In the genomic region with DNA sequence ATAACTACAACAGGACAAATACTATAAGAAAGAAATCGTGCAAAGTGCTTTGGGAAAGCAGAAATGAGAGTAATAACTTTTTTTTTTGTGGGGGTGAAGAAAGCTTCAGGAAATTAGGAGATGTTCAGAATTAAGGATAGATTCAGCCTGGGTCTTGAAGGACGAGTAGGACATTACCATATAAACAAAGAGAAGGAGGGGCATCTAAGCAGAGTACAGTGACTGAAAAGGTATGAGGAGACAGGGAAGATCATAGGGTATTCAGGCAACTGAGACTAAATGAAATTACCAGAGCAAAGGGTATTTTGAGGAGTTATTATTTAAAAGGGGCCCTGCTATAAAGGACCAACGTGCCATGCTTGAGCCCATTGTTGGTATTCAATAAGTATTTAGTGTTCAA, we compare ENCODE assay signal across 18 cellular contexts. TPM values are rescaled to one million over a fixed set of nuclear protein-coding genes. Genes with fewer than 3 reads are reported as not detected.
DNase-seq lines count a peak whose midpoint lies in the region; ATAC-seq and TF ChIP-seq lines count a peak whose summit lies in the region.
"Had no signal": no experiment of that assay in that cellular context is flagged by ENCODE, and none has a peak within 500 bp of the region (broad histone marks: within the 10 kb centered on the region; RNA-seq: fewer than 3 reads in every experiment).

No MANE protein-coding gene starts in this region.

- no peaks in the 10 kb centered on the region for H3K9me2 ChIP-seq in Karpas-422 (replicated peaks; ENCODE audit: insufficient read depth, low read length)

- H3K4me3 Mint-ChIP-seq in activated naive CD4-positive, alpha-beta T cell treated with anti-CD3 and anti-CD28 coated beads, Interleukin-2, amount 50 U/mL, for 24 hours, result no peak overlapping the region
- H3K4me3 Mint-ChIP-seq in memory B cell, result no peak overlapping the region
- H3K4me3 Mint-ChIP-seq: CD4-positive, CD25-positive, alpha-beta regulatory T cell; CD8-positive, alpha-beta memory T cell had no signal

- no peaks in the 10 kb centered on the region for H3K27me3 Mint-ChIP-seq in activated naive CD4-positive, alpha-beta T cell treated with anti-CD3 and anti-CD28 coated beads, Interleukin-2, amount 50 U/mL, for 24 hours
- H3K27me3 Mint-ChIP-seq in memory B cell, result no peaks in the 10 kb centered on the region

- peak overlapping the region; percentile 44; the same call in 1 of the 2 replicates for H2AFZ ChIP-seq in Karpas-422 (ENCODE audit: low read length)

- no peaks in the 10 kb centered on the region for H3K36me3 Mint-ChIP-seq in activated naive CD4-positive, alpha-beta T cell treated with anti-CD3 and anti-CD28 coated beads, Interleukin-2, amount 50 U/mL, for 24 hours
- H3K36me3 Mint-ChIP-seq in memory B cell, result no peaks in the 10 kb centered on the region
- H3K36me3 Mint-ChIP-seq: CD4-positive, CD25-positive, alpha-beta regulatory T cell; CD8-positive, alpha-beta memory T cell had no signal

- WGBS in gastroesophageal sphincter (ENCODE audit: low coverage in 1 of 2), 2 donors, result 56 to 66% methylated on average over 3 of the region's 3 CpGs

- peaks cover 24% of the 10 kb centered on the region for H3K79me2 ChIP-seq in Karpas-422 (ENCODE audit: low read length)

- H3K4me3 ChIP-seq in Karpas-422 (ENCODE audit: low read length) (no peak overlapping the region), gastroesophageal sphincter (no peak overlapping the region)
- H3K4me3 ChIP-seq: HAP-1 had no signal

- no peak for ATAC-seq in memory B cell (ENCODE audit: low read depth)
- no peak for ATAC-seq in gastroesophageal sphincter
- ATAC-seq in GM21825 (IDR thresholded peaks at IDR 0.05; ENCODE audit: unreplicated experiment), result no peak

- TF ChIP-seq CTCF in gastroesophageal sphincter (IDR thresholded peaks at IDR 0.05), result no peak

- H3K4me1 Mint-ChIP-seq in activated naive CD4-positive, alpha-beta T cell treated with anti-CD3 and anti-CD28 coated beads, Interleukin-2, amount 50 U/mL, for 24 hours, result peaks cover 61% of the 10 kb centered on the region
- peaks cover 33% of the 10 kb centered on the region for H3K4me1 Mint-ChIP-seq in memory B cell

- no peaks in the 10 kb centered on the region for H4K20me1 ChIP-seq in Karpas-422 (ENCODE audit: insufficient read depth, low read depth, low read length)

- H3K27ac Mint-ChIP-seq in activated naive CD4-positive, alpha-beta T cell treated with anti-CD3 and anti-CD28 coated beads, Interleukin-2, amount 50 U/mL, for 24 hours, result peak overlapping the region; percentile 8
- H3K27ac Mint-ChIP-seq in memory B cell, result peak overlapping the region; percentile 12
- H3K27ac Mint-ChIP-seq: CD4-positive, CD25-positive, alpha-beta regulatory T cell had no signal

- DNase-seq in activated naive CD4-positive, alpha-beta T cell treated with anti-CD3 and anti-CD28 coated beads, Interleukin-2, amount 50 U/mL, for 16 hours, result no peak
- DNase-seq in Karpas-422 (no peak), memory B cell (ENCODE audit: low spot score in 2 of 2) (no peak)
- DNase-seq in activated CD4-positive, alpha-beta T cell treated with anti-CD3 and anti-CD28 coated beads, Interleukin-2, amount 50 U/mL, for 1 hour, result no peak
- DNase-seq: BE2C; C1 segment of cervical spinal cord; CD4-positive, CD25-positive, alpha-beta regulatory T cell; CD8-positive, alpha-beta memory T cell; COR-L47; DMS 273 treated with DMSO at 0.1 percent for 48 hours; DND-41 had no signal

- no peak overlapping the region for H3K9ac ChIP-seq in Karpas-422 (ENCODE audit: low read length)

- H3K4me2 ChIP-seq in Karpas-422 (ENCODE audit: low read depth, low read length, poor library complexity, severe bottlenecking), result no peak overlapping the region

- H3K4me1 ChIP-seq in Karpas-422 (ENCODE audit: low read length) (peaks cover 57% of the 10 kb centered on the region), gastroesophageal sphincter (no peaks in the 10 kb centered on the region)
- H3K4me1 ChIP-seq: BE2C had no signal

- no peaks in the 10 kb centered on the region for H3K27me3 ChIP-seq in Karpas-422 (ENCODE audit: low read length)
- no peaks in the 10 kb centered on the region for H3K27me3 ChIP-seq in gastroesophageal sphincter
- H3K27me3 ChIP-seq: BE2C had no signal

- H3K27ac ChIP-seq in Karpas-422 (ENCODE audit: low read length) (no peak overlapping the region), gastroesophageal sphincter (no peak overlapping the region)

- no peak for TF ChIP-seq POLR2A in gastroesophageal sphincter (IDR thresholded peaks at IDR 0.05)

- H3K36me3 ChIP-seq in Karpas-422 (ENCODE audit: insufficient read depth, low read length) (no peaks in the 10 kb centered on the region), gastroesophageal sphincter (no peaks in the 10 kb centered on the region)
- H3K36me3 ChIP-seq: BE2C, HAP-1 had no signal

- H3K9me3 ChIP-seq in Karpas-422 (ENCODE audit: low read length), result no peaks in the 10 kb centered on the region
- H3K9me3 ChIP-seq in gastroesophageal sphincter, result no peaks in the 10 kb centered on the region
- H3K9me3 ChIP-seq: BE2C, HAP-1 had no signal

- no peak for TF ChIP-seq EP300 in gastroesophageal sphincter (IDR thresholded peaks at IDR 0.05)

- H3K9me3 Mint-ChIP-seq in activated naive CD4-positive, alpha-beta T cell treated with anti-CD3 and anti-CD28 coated beads, Interleukin-2, amount 50 U/mL, for 24 hours, result no peaks in the 10 kb centered on the region
- no peaks in the 10 kb centered on the region for H3K9me3 Mint-ChIP-seq in memory B cell
- H3K9me3 Mint-ChIP-seq: CD8-positive, alpha-beta memory T cell had no signal

RNA-seq across cellular contexts. Expression of gene STAP1, which starts 3.1 kb away (rescaled TPM):
- total RNA-seq in Karpas-422 (2014; rRNA removed; shearing (Covaris generic); ENCODE audit: low replicate concordance), result 47.5 and 80.8 TPM in 2 replicates
- total RNA-seq in gastroesophageal sphincter, result 1 to 10 TPM in 1 of 4 donors, under 1 TPM in 2, not detected in 1; 0.54 to 2.2 (median 0.77) TPM
- total RNA-seq: A172, H4, HT-29 had no signal

RNA-seq across cellular contexts. Expression of gene CENPC, which starts 10.1 kb away (rescaled TPM):
- total RNA-seq in Karpas-422 (2014; rRNA removed; shearing (Covaris generic); ENCODE audit: low replicate concordance), result 33.6 and 44.5 TPM in 2 replicates
- 10 to 100 TPM; 12.4 to 48.4 (median 20.2) TPM for total RNA-seq in gastroesophageal sphincter

Comparison
In these comparisons a context has a peak if more than half of its experiments do, and no peak if none do; other contexts are left out.
1. RNA of gene STAP1, which starts 3.1 kb away (total RNA-seq): 47.5 to 80.8 TPM in Karpas-422; 0.54 to 2.2 TPM in gastroesophageal sphincter; every median in the first group is over 10 times any median in the second.